In genomic region chr19:51887522-51888498, GRCh38 we compare ENCODE assay signal across 8 cellular contexts. TPM values are rescaled to one million over a fixed set of nuclear protein-coding genes. Genes with fewer than 3 reads are reported as not detected.
DNase-seq lines count a peak whose midpoint lies in the region; ATAC-seq and TF ChIP-seq lines count a peak whose summit lies in the region.

TSS of gene ZNF577 (minus strand) at chr19:51887951. CDS start at chr19:51880382, 7,569 bp downstream.

- WGBS in heart left ventricle, 4 donors = 1 to 5% (median 3%) methylated on average over 36 to 56 of the region's 56 CpGs

- H3K27ac ChIP-seq in heart left ventricle = peak within 1 kb of the TSS; percentile 51 to 89 (median 77)
- H3K27ac ChIP-seq in osteoblast (ENCODE audit: low read depth, low read length) = peak within 1 kb of the TSS; percentile 56

- peaks cover 8 to 40% (median 30%) of the 10 kb centered on the region in 9 donors for H3K36me3 ChIP-seq in heart left ventricle
- peaks cover 28% of the 10 kb centered on the region for H3K36me3 ChIP-seq in osteoblast (ENCODE audit: insufficient read depth, low read length)

- TF ChIP-seq POLR2A in heart left ventricle (IDR thresholded peaks at IDR 0.05) = no peak

- H3K4me1 ChIP-seq in heart left ventricle (peaks cover 0 to 13% (median 7%) of the 10 kb centered on the region in 12 donors), osteoblast (ENCODE audit: insufficient read depth, low read length) (peaks cover 3% of the 10 kb centered on the region)

- H3K9me3 ChIP-seq in heart left ventricle (peaks cover 0 to 76% (median 39%) of the 10 kb centered on the region in 12 donors), osteoblast (ENCODE audit: low read depth, low read length) (peaks cover 21% of the 10 kb centered on the region)

- TF ChIP-seq CTCF in GM13977 (IDR thresholded peaks at IDR 0.05; ENCODE audit: extremely low read depth, insufficient read depth, missing control alignments) (no peak), heart left ventricle (IDR thresholded peaks at IDR 0.05) (no peak), osteoblast (IDR thresholded peaks at IDR 0.05; ENCODE audit: extremely low read depth, low read depth, low read length) (no peak), subcutaneous adipose tissue (IDR thresholded peaks at IDR 0.05; ENCODE audit: low read depth) (no peak)

- H3K27me3 ChIP-seq in heart left ventricle (no peaks in the 10 kb centered on the region), osteoblast (ENCODE audit: insufficient read depth, low read length) (no peaks in the 10 kb centered on the region)

- H2AFZ ChIP-seq in osteoblast (ENCODE audit: low read length) = peak within 1 kb of the TSS; percentile 98

- in situ Hi-C loops in GM13977 (cut with MboI; ENCODE audit: low pct_unique_long_range_greater_than_20kb, low sequenced_read_pairs, unreplicated experiment) = no loop called here

- DNase-seq in GM13977 (ENCODE audit: low spot score) (peak; percentile 43), T-helper 1 cell (peak; percentile 29 to 71 (median 60)), amygdala (lab: John Stamatoyannopoulos, UW) (peak in 55 of 56 donors; percentile 30 to 93 (median 77)), heart left ventricle (peak; percentile 94 to 97 (median 94)), osteoblast (ENCODE audit: insufficient read length, low spot score, missing footprints) (peak; percentile 86), NCI-H226 (no peak)

- H3K79me2 ChIP-seq in osteoblast (ENCODE audit: insufficient read depth, low read length) = no peaks in the 10 kb centered on the region

- ATAC-seq in heart left ventricle = peak; percentile 98 to 99 (median 99)
- no peak for ATAC-seq in HG02763 (IDR thresholded peaks at IDR 0.05; ENCODE audit: unreplicated experiment)

- peak within 1 kb of the TSS; percentile 51 to 84 (median 74) for H3K4me3 ChIP-seq in heart left ventricle
- peak within 1 kb of the TSS; percentile 82 for H3K4me3 ChIP-seq in osteoblast (ENCODE audit: insufficient read depth, low read length)

- peak within 1 kb of the TSS; percentile 92 for H3K4me2 ChIP-seq in osteoblast (ENCODE audit: insufficient read depth, low read length)

- H4K20me1 ChIP-seq in osteoblast (ENCODE audit: insufficient read depth, low read length) = no peaks in the 10 kb centered on the region

- intact Hi-C loops in heart left ventricle (cut with DNase I) = loop anchor here in 1 of 10 donors (5.0 kb wide), 2 partner anchors 39 to 99 kb away; partner anchors contain the start of genes ZNF350 and ZNF613

RNA-seq across cellular contexts. Expression of gene ZNF577, which starts in this region (rescaled TPM):
- 10 to 100 TPM in 1 of 9 donors, 1 to 10 TPM in 8; 6.2 to 12.8 (median 7.7) TPM for total RNA-seq in heart left ventricle
- polyA plus RNA-seq in heart left ventricle = 1 to 10 TPM; 8.3 to 9.2 TPM
- 10.5 and 12.1 TPM in 2 replicates for total RNA-seq in osteoblast
- 10 to 100 TPM; 13.5 to 30.4 (median 20.0) TPM for total RNA-seq in subcutaneous adipose tissue
